ENCODE assay signal across 10 cellular contexts in the genomic region with DNA sequence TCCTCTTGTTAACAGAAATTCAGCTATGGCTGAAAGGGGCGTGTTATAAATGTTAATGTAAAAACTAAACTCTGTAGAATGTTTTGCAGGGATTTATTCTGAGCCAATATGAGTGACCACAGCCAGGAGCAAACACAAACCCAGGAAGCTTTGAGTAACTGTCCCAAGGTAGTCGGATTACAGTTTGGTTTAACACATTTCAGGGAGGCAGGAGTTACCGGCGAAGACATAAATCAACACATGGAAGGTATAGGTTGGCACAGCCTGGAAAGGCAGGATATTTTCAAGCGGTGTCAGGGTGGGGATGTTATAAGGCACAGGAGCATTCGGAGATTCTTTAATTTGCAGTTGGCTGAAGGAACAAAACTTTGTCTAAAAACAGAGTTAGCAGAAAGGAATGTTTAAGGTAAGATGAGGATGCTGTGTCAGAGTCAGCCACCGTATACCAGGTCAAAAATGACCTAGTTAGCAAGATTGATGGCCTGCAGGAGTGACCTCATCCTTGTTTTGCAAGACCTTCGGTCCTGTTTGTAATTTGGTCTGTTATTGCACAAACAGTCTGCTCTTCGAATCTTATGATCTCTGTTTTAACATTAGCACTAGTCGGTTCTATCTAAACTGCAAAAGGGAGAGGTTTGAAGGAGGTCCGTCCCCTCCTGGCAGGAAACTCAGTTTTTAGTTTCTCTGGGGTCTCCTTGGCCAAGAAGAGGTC.
A peak's percentile ranks its signal among the peaks of the same experiment; 100 is the strongest.
DNase-seq lines count a peak whose midpoint lies in the region; ATAC-seq and TF ChIP-seq lines count a peak whose summit lies in the region.
"Had no signal": no experiment of that assay in that cellular context is flagged by ENCODE, and none has a peak within 500 bp of the region (broad histone marks: within the 10 kb centered on the region; RNA-seq: fewer than 3 reads in every experiment).

No MANE protein-coding gene starts in this region.

- H3K36me3 ChIP-seq in trophoblast cell (ENCODE audit: control insufficient read depth in 1 of 2, insufficient read depth in 2 of 2, low read length in 2 of 2): no peaks in the 10 kb centered on the region

- no peak overlapping the region for H2AFZ ChIP-seq in trophoblast cell (ENCODE audit: insufficient read depth, low read length, poor library complexity)

- H3K9ac ChIP-seq in trophoblast cell (ENCODE audit: low read length): no peak overlapping the region

- no peak overlapping the region for H3K27ac Mint-ChIP-seq in activated CD4-positive, alpha-beta T cell treated with anti-CD3 and anti-CD28 coated beads, Interleukin-2, amount 10 ng/mL, durations not matched to agents 7 days and 5 days
- H3K27ac Mint-ChIP-seq: CD4-positive, alpha-beta T cell had no signal

- H4K8ac ChIP-seq in trophoblast cell (ENCODE audit: low read depth, low read length): no peak overlapping the region

- peaks cover 0 to 5% of the 10 kb centered on the region in 2 experiments for H3K4me1 ChIP-seq in trophoblast cell (ENCODE audit: control insufficient read depth in 1 of 2, insufficient read depth in 2 of 2, low read length in 2 of 2)

- peaks cover 4% of the 10 kb centered on the region for H3K27me3 Mint-ChIP-seq in activated CD4-positive, alpha-beta T cell treated with anti-CD3 and anti-CD28 coated beads, Interleukin-2, amount 10 ng/mL, durations not matched to agents 7 days and 5 days

- no peaks in the 10 kb centered on the region for H3K79me1 ChIP-seq in trophoblast cell (ENCODE audit: low read length)

- no peak overlapping the region for H2BK120ac ChIP-seq in trophoblast cell (ENCODE audit: insufficient read depth, low read length, poor library complexity)

- no peaks in the 10 kb centered on the region for H3K4me1 Mint-ChIP-seq in activated CD4-positive, alpha-beta T cell treated with anti-CD3 and anti-CD28 coated beads, Interleukin-2, amount 10 ng/mL, durations not matched to agents 7 days and 5 days

- no peak overlapping the region for H3K23ac ChIP-seq in trophoblast cell (ENCODE audit: low read length)

- no CpG with 5 or more reads among the region's 11 CpGs for WGBS in trophoblast cell (ENCODE audit: extremely low coverage, insufficient coverage, insufficient read length)

- POLR2A ChIA-PET in activated CD4-positive, alpha-beta T cell treated with anti-CD3 and anti-CD28 coated beads, Interleukin-2, amount 10 ng/mL, durations not matched to agents 7 days and 5 days (lab: Charles Lee): no interaction called here

- H3K4me3 ChIP-seq in foreskin fibroblast (ENCODE audit: low read depth in 1 of 2, low read length in 2 of 2): peak overlapping the region in 1 of 2 donors; percentile 9
- no peak overlapping the region for H3K4me3 ChIP-seq in trophoblast cell (ENCODE audit: low read depth, low read length)

- no peak overlapping the region for H3K18ac ChIP-seq in trophoblast cell (ENCODE audit: low read length)

- H2BK12ac ChIP-seq in trophoblast cell (ENCODE audit: low read length): no peak overlapping the region

- H4K91ac ChIP-seq in trophoblast cell (ENCODE audit: low read depth, low read length): no peak overlapping the region

- CTCF ChIA-PET in activated CD4-positive, alpha-beta T cell treated with anti-CD3 and anti-CD28 coated beads, Interleukin-2, amount 10 ng/mL, durations not matched to agents 7 days and 5 days (lab: Charles Lee): interaction anchor here (0.8 kb wide), 1 partner anchor 1001 kb away, joined by 3 read pairs; no protein-coding TSS in a partner anchor

- H2AK5ac ChIP-seq in trophoblast cell (ENCODE audit: low read length): no peak overlapping the region

- no peak overlapping the region for H3K14ac ChIP-seq in trophoblast cell (ENCODE audit: low read length)

- no peak overlapping the region for H3K4ac ChIP-seq in trophoblast cell (ENCODE audit: low read depth, low read length)

- H2BK5ac ChIP-seq in trophoblast cell (ENCODE audit: low read depth, low read length, poor library complexity): no peak overlapping the region

- peak; percentile 83 for DNase-seq in AG20443 (ENCODE audit: low spot score)
- peak; percentile 8 for DNase-seq in OCI-M1 (lab: John Stamatoyannopoulos, UW)
- peak; percentile 63 to 74 for DNase-seq in foreskin fibroblast
- DNase-seq in trophoblast cell: peak; percentile 88 to 96
- no peak for DNase-seq in activated CD4-positive, alpha-beta T cell treated with anti-CD3 and anti-CD28 coated beads, Interleukin-2, amount 10 ng/mL, durations not matched to agents 7 days and 5 days
- DNase-seq in middle frontal gyrus (ENCODE audit: extremely low spot score, low spot score): no peak
- DNase-seq in NK-92 (lab: John Stamatoyannopoulos, UW; ENCODE audit: unreplicated experiment): no peak
- DNase-seq: CD4-positive, alpha-beta T cell had no signal

- peaks cover 5% of the 10 kb centered on the region for H3K9me3 Mint-ChIP-seq in activated CD4-positive, alpha-beta T cell treated with anti-CD3 and anti-CD28 coated beads, Interleukin-2, amount 10 ng/mL, durations not matched to agents 7 days and 5 days

- H3K36me3 Mint-ChIP-seq in activated CD4-positive, alpha-beta T cell treated with anti-CD3 and anti-CD28 coated beads, Interleukin-2, amount 10 ng/mL, durations not matched to agents 7 days and 5 days (ENCODE audit: low read depth): no peaks in the 10 kb centered on the region

- no peak overlapping the region for H4K12ac ChIP-seq in trophoblast cell (ENCODE audit: low read depth, low read length)

- H3K79me2 ChIP-seq in trophoblast cell (ENCODE audit: control insufficient read depth, insufficient read depth, low read length, poor library complexity): no peaks in the 10 kb centered on the region

- H3K9me3 ChIP-seq in trophoblast cell (ENCODE audit: insufficient read depth, low read depth, low read length): peaks cover 9% of the 10 kb centered on the region

- no peak overlapping the region for H3K4me3 Mint-ChIP-seq in activated CD4-positive, alpha-beta T cell treated with anti-CD3 and anti-CD28 coated beads, Interleukin-2, amount 10 ng/mL, durations not matched to agents 7 days and 5 days
- H3K4me3 Mint-ChIP-seq: CD4-positive, alpha-beta T cell had no signal

- ATAC-seq in GM19455 (IDR thresholded peaks at IDR 0.05; ENCODE audit: unreplicated experiment): no peak
- ATAC-seq: Panc1 had no signal

- H3K27me3 ChIP-seq in trophoblast cell (ENCODE audit: insufficient read depth, low read length): no peaks in the 10 kb centered on the region

- TF ChIP-seq CTCF in foreskin fibroblast (IDR thresholded peaks at IDR 0.05; ENCODE audit: low read depth, low read length): no peak

- H3K4me2 ChIP-seq in trophoblast cell (ENCODE audit: low read length): no peak overlapping the region

- no peak overlapping the region for H3K27ac ChIP-seq in trophoblast cell (ENCODE audit: low read depth, low read length)

Comparison
In these comparisons a context has a peak if more than half of its experiments do, and no peak if none do; other contexts are left out.
1. DNase-seq: peak in AG20443 (single experiment), OCI-M1 (single experiment), foreskin fibroblast (2 of 2) and trophoblast cell (2 of 2); none in activated CD4-positive, alpha-beta T cell treated with anti-CD3 and anti-CD28 coated beads, Interleukin-2, amount 10 ng/mL, durations not matched to agents 7 days and 5 days (single experiment), middle frontal gyrus (single experiment) and NK-92 (single experiment).